ENCODE assay signal across 1 cellular context in the genomic region with DNA sequence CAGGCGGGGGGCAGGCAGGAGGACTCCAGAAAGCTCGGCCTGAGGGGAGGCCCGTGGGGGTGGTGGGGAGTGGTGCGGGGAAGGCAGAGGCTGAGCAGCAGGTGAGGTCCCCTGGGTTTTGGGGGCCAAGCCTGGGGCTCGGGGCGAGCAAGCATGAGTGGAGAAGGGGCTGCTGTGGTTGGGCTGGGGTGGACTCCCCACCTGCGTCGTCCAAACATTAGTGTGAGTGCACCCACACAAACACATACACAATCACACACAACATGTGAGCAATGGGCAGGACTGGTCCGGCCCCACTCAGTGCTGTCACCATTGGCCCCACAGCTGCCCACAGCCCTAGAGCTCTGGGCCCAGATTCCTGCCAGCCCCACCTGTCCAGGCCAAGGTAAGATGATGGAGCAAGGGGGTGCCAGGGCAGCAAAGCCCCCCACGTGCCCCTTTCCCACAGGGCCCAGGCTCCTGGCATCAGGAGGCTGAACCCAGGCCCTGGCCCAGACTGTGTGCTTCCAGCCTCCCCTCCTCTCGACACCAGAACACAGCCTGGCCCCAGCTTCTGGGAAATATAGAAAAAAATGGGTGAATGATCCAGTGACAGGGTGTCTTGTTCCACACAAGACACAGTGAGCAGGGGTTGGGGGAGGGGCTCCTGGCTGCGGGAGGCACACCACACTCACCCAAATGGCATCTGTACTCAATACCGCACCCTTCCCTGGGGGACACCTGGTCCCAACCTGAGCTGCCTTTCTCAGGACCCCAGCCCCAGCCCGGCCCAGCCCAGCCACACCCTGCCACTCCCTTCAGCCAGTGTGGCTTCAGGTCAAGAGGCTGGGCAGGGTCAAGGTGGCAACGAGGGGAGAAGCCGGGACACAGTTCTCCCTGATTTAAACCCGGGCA.
TF ChIP-seq lines count a peak whose summit lies in the region.

No MANE protein-coding gene starts in this region.

TF ChIP-seq in HCT116, 20 proteins besides CTCF, POLR2A, EP300 and RAD21 (continued from another document):
- TF ChIP-seq, protein P1, sequence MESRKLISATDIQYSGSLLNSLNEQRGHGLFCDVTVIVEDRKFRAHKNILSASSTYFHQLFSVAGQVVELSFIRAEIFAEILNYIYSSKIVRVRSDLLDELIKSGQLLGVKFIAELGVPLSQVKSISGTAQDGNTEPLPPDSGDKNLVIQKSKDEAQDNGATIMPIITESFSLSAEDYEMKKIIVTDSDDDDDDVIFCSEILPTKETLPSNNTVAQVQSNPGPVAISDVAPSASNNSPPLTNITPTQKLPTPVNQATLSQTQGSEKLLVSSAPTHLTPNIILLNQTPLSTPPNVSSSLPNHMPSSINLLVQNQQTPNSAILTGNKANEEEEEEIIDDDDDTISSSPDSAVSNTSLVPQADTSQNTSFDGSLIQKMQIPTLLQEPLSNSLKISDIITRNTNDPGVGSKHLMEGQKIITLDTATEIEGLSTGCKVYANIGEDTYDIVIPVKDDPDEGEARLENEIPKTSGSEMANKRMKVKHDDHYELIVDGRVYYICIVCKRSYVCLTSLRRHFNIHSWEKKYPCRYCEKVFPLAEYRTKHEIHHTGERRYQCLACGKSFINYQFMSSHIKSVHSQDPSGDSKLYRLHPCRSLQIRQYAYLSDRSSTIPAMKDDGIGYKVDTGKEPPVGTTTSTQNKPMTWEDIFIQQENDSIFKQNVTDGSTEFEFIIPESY (IDR thresholded peaks at IDR 0.05; ENCODE audit: extremely low read depth, insufficient replicate concordance, low read length) = no peak
- no peak for TF ChIP-seq TCF7L2 (IDR thresholded peaks at IDR 0.05; ENCODE audit: borderline replicate concordance, extremely low read depth, insufficient read depth, insufficient read length)
- TF ChIP-seq ELF1 (IDR thresholded peaks at IDR 0.05; ENCODE audit: borderline replicate concordance, low read depth) = no peak
- no peak for TF ChIP-seq YY1 (IDR thresholded peaks at IDR 0.05; ENCODE audit: extremely low read depth, insufficient replicate concordance, low read depth, low read length)
- no peak for TF ChIP-seq SP1 (IDR thresholded peaks at IDR 0.05; ENCODE audit: low read depth)
- TF ChIP-seq, protein P2, sequence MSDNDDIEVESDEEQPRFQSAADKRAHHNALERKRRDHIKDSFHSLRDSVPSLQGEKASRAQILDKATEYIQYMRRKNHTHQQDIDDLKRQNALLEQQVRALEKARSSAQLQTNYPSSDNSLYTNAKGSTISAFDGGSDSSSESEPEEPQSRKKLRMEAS (IDR thresholded peaks at IDR 0.05) = no peak
- no peak for TF ChIP-seq EZH2phosphoT487 (IDR thresholded peaks at IDR 0.05; ENCODE audit: borderline replicate concordance)
- no peak for TF ChIP-seq CEBPB (IDR thresholded peaks at IDR 0.05; ENCODE audit: low read depth)
- TF ChIP-seq ZFX (IDR thresholded peaks at IDR 0.05) = no peak
- TF ChIP-seq POLR2AphosphoS5 (IDR thresholded peaks at IDR 0.05; ENCODE audit: low read depth, low read length) = no peak
- no peak for TF ChIP-seq ZNF274 (IDR thresholded peaks at IDR 0.05; ENCODE audit: low read depth, low read length)
- TF ChIP-seq JUND (IDR thresholded peaks at IDR 0.05) = no peak
- no peak for TF ChIP-seq CBX3 (IDR thresholded peaks at IDR 0.05; ENCODE audit: low read depth)
- no peak for TF ChIP-seq EZH2 (IDR thresholded peaks at IDR 0.05)
- TF ChIP-seq, protein P3, sequence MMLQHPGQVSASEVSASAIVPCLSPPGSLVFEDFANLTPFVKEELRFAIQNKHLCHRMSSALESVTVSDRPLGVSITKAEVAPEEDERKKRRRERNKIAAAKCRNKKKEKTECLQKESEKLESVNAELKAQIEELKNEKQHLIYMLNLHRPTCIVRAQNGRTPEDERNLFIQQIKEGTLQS (IDR thresholded peaks at IDR 0.05) = no peak
- TF ChIP-seq, protein P4, sequence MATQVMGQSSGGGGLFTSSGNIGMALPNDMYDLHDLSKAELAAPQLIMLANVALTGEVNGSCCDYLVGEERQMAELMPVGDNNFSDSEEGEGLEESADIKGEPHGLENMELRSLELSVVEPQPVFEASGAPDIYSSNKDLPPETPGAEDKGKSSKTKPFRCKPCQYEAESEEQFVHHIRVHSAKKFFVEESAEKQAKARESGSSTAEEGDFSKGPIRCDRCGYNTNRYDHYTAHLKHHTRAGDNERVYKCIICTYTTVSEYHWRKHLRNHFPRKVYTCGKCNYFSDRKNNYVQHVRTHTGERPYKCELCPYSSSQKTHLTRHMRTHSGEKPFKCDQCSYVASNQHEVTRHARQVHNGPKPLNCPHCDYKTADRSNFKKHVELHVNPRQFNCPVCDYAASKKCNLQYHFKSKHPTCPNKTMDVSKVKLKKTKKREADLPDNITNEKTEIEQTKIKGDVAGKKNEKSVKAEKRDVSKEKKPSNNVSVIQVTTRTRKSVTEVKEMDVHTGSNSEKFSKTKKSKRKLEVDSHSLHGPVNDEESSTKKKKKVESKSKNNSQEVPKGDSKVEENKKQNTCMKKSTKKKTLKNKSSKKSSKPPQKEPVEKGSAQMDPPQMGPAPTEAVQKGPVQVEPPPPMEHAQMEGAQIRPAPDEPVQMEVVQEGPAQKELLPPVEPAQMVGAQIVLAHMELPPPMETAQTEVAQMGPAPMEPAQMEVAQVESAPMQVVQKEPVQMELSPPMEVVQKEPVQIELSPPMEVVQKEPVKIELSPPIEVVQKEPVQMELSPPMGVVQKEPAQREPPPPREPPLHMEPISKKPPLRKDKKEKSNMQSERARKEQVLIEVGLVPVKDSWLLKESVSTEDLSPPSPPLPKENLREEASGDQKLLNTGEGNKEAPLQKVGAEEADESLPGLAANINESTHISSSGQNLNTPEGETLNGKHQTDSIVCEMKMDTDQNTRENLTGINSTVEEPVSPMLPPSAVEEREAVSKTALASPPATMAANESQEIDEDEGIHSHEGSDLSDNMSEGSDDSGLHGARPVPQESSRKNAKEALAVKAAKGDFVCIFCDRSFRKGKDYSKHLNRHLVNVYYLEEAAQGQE (IDR thresholded peaks at IDR 0.05; ENCODE audit: low read depth) = no peak
